In the genomic region with DNA sequence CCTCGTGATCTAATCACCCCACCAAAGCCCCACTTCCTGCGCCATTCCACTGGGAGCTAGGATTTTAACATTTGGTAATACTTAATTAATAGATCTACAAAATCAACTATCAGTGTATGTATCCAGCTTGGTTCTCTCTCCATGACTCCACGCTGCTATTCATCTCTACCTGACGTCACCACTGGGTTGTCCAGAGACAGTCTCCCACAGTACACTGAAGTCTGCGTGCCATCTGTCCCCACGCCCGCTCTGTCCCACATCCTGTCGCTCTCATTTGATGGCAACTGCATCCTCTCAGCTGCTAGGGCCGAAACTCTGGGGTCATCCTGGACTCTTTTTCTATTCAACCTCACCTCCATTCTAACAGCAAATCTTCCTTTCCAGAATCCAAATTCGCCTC, we compare ENCODE assay signal across 19 cellular contexts. TPM values are rescaled to one million over a fixed set of nuclear protein-coding genes. Genes with fewer than 3 reads are reported as not detected.
DNase-seq lines count a peak whose midpoint lies in the region; ATAC-seq, FAIRE-seq and TF ChIP-seq lines count a peak whose summit lies in the region.
"Had no signal": no experiment of that assay in that cellular context is flagged by ENCODE, and none has a peak within 500 bp of the region (broad histone marks: within the 10 kb centered on the region; RNA-seq: fewer than 3 reads in every experiment).

No MANE protein-coding gene starts in this region.

- peaks cover 6% of the 10 kb centered on the region for H3K9me3 Mint-ChIP-seq in progenitor cell of endocrine pancreas (ENCODE audit: low read depth)
- H3K9me3 Mint-ChIP-seq in stimulated activated naive B cell treated with anti-CD40 and anti-IgM and Interleukin-4, amounts not matched to agents 10 μg/mL and 1 μg/mL and 100 μg/mL, for 72 hours, result no peaks in the 10 kb centered on the region
- peaks cover 6% of the 10 kb centered on the region for H3K9me3 Mint-ChIP-seq in activated naive CD4-positive, alpha-beta T cell treated with anti-CD3 and anti-CD28 coated beads for 36 hours

- peak overlapping the region; percentile 65 for H3K27ac Mint-ChIP-seq in progenitor cell of endocrine pancreas
- peak overlapping the region; percentile 82 for H3K27ac Mint-ChIP-seq in stimulated activated naive B cell treated with anti-CD40 and anti-IgM and Interleukin-4, amounts not matched to agents 10 μg/mL and 1 μg/mL and 100 μg/mL, for 72 hours
- H3K27ac Mint-ChIP-seq in activated naive CD4-positive, alpha-beta T cell treated with anti-CD3 and anti-CD28 coated beads for 36 hours, result no peak overlapping the region

- ATAC-seq in stimulated activated naive B cell treated with anti-CD40 and anti-IgM and Interleukin-4, amounts not matched to agents 10 μg/mL and 1 μg/mL and 100 μg/mL, for 72 hours (replicated peaks), result no peak

- no peak overlapping the region for H3K27ac ChIP-seq in H1 (ENCODE audit: low read depth, low read length)

- no peak overlapping the region for H2AFZ ChIP-seq in H1 (ENCODE audit: low read length)

- H3K4ac ChIP-seq in H1 (replicated peaks; ENCODE audit: insufficient read length, low read depth, low read length), result no peak overlapping the region

- H3K9me3 ChIP-seq in H1 (ENCODE audit: insufficient read depth in 2 of 2, low read depth in 1 of 2, low read length in 1 of 2), result no peaks in the 10 kb centered on the region

- H3K4me1 Mint-ChIP-seq in progenitor cell of endocrine pancreas (ENCODE audit: low read depth), result no peaks in the 10 kb centered on the region
- H3K4me1 Mint-ChIP-seq in stimulated activated naive B cell treated with anti-CD40 and anti-IgM and Interleukin-4, amounts not matched to agents 10 μg/mL and 1 μg/mL and 100 μg/mL, for 72 hours, result peaks cover 50 to 90% of the 10 kb centered on the region in 2 donors
- peaks cover 2% of the 10 kb centered on the region for H3K4me1 Mint-ChIP-seq in activated naive CD4-positive, alpha-beta T cell treated with anti-CD3 and anti-CD28 coated beads for 36 hours (ENCODE audit: low read depth)

- H3K4me1 ChIP-seq in H1 (replicated peaks in 1 of 4; ENCODE audit: control insufficient read depth in 3 of 4, insufficient read depth in 4 of 4, low read length in 3 of 4), result peaks cover 0 to 4% (median under 1%) of the 10 kb centered on the region in 4 experiments; a peak in 1 of 7 replicates

- TF ChIP-seq RAD21 in H1 (IDR thresholded peaks at IDR 0.05 in 1 of 2, conservative IDR thresholded peaks at IDR 0.05 in 1 of 2; ENCODE audit: low read depth in 2 of 2, low read length in 2 of 2), result no peak

- H4K20me1 ChIP-seq in H1 (replicated peaks in 1 of 2; ENCODE audit: control insufficient read depth in 1 of 2, insufficient read depth in 2 of 2, low read length in 2 of 2), result no peaks in the 10 kb centered on the region

- intact Hi-C loops in activated naive CD4-positive, alpha-beta T cell treated with anti-CD3 and anti-CD28 coated beads for 36 hours (cut with micrococcal nuclease), result no loop called here

- no peak overlapping the region for H2BK15ac ChIP-seq in H1 (ENCODE audit: low read length)

- no peak overlapping the region for H2BK120ac ChIP-seq in H1 (replicated peaks; ENCODE audit: low read depth, low read length)

- no peak overlapping the region for H3K9ac ChIP-seq in H1 (replicated peaks in 1 of 4; ENCODE audit: extremely low read depth in 1 of 4, low read depth in 3 of 4, low read length in 3 of 4)

- H3K4me3 Mint-ChIP-seq in progenitor cell of endocrine pancreas (ENCODE audit: low read depth), result no peak overlapping the region
- no peak overlapping the region for H3K4me3 Mint-ChIP-seq in stimulated activated naive B cell treated with anti-CD40 and anti-IgM and Interleukin-4, amounts not matched to agents 10 μg/mL and 1 μg/mL and 100 μg/mL, for 72 hours
- H3K4me3 Mint-ChIP-seq in activated naive CD4-positive, alpha-beta T cell treated with anti-CD3 and anti-CD28 coated beads for 36 hours, result no peak overlapping the region
- H3K4me3 Mint-ChIP-seq: CD4-positive, alpha-beta memory T cell had no signal

- H3K27me3 ChIP-seq in H1 (replicated peaks in 1 of 4; ENCODE audit: control insufficient read depth in 3 of 4, extremely low read depth in 1 of 4, insufficient read depth in 3 of 4, low read length in 3 of 4), result no peaks in the 10 kb centered on the region

- H4K5ac ChIP-seq in H1 (ENCODE audit: insufficient read length, low read depth, low read length), result no peak overlapping the region

- no peaks in the 10 kb centered on the region for H3K36me3 Mint-ChIP-seq in progenitor cell of endocrine pancreas (ENCODE audit: insufficient read depth)
- H3K36me3 Mint-ChIP-seq in stimulated activated naive B cell treated with anti-CD40 and anti-IgM and Interleukin-4, amounts not matched to agents 10 μg/mL and 1 μg/mL and 100 μg/mL, for 72 hours, result peaks cover 67 to 80% of the 10 kb centered on the region in 2 donors
- H3K36me3 Mint-ChIP-seq in activated naive CD4-positive, alpha-beta T cell treated with anti-CD3 and anti-CD28 coated beads for 36 hours (ENCODE audit: low read depth), result peaks cover 3% of the 10 kb centered on the region

- H3K18ac ChIP-seq in H1 (ENCODE audit: extremely low read depth, low read length), result no peak overlapping the region

- H2AK5ac ChIP-seq in H1 (ENCODE audit: low read depth, low read length), result 0 out of 2 replicates have a peak overlapping the region, but pooled peaks have one; percentile 40

- TF ChIP-seq POLR2A in H1 (IDR thresholded peaks at IDR 0.05; ENCODE audit: control extremely low read depth in 1 of 2, low read depth in 2 of 2, low read length in 2 of 2), result no peak

- TF ChIP-seq CTCF in H1 (IDR thresholded peaks at IDR 0.05; ENCODE audit: control extremely low read depth in 1 of 3, insufficient read depth in 1 of 3, low read depth in 1 of 3, low read length in 3 of 3), result no peak
- no peak for TF ChIP-seq CTCF in progenitor cell of endocrine pancreas (IDR thresholded peaks at IDR 0.05; ENCODE audit: unreplicated experiment)

- 81% methylated on average over 10 of the region's 10 CpGs; no CpG with 5 or more reads in 1 of the 2 experiments for WGBS in H1 (ENCODE audit: extremely low coverage in 1 of 2, insufficient coverage in 1 of 2, insufficient read length in 1 of 2, insufficient replicate concordance in 2 of 2, low coverage in 1 of 2, low lambda C conversion rate in 2 of 2, missing lambda C conversion rate in 1 of 2), 2 experiments

- no peaks in the 10 kb centered on the region for H3K36me3 ChIP-seq in H1 (ENCODE audit: control insufficient read depth in 2 of 4, insufficient read depth in 4 of 4, low read length in 3 of 4)

- H3K23ac ChIP-seq in H1 (ENCODE audit: insufficient read length), result no peak overlapping the region

- no peak overlapping the region for H4K91ac ChIP-seq in H1 (replicated peaks; ENCODE audit: insufficient read length, low read length)

- H3K4me3 ChIP-seq in H1 (ENCODE audit: extremely low read depth in 1 of 4, insufficient read depth in 2 of 4, low read depth in 3 of 4, low read length in 4 of 4), result no peak overlapping the region

- DNase-seq in H1 (ENCODE audit: low read depth in 1 of 2, low spot score in 2 of 2), result no peak
- DNase-seq in mesenteric fat pad (ENCODE audit: low spot score), result peak; percentile 49
- no peak for DNase-seq in progenitor cell of endocrine pancreas (ENCODE audit: low spot score, unreplicated experiment)
- DNase-seq in stimulated activated naive B cell treated with anti-CD40 and anti-IgM and Interleukin-4, amounts not matched to agents 10 μg/mL and 1 μg/mL and 100 μg/mL, for 72 hours, result no peak
- no peak for DNase-seq in activated effector memory CD4-positive, alpha-beta T cell treated with Interleukin-2 at 50 U/mL for 16 hours
- no peak for DNase-seq in activated naive CD4-positive, alpha-beta T cell treated with anti-CD3 and anti-CD28 coated beads for 36 hours
- no peak for DNase-seq in inferior parietal cortex (ENCODE audit: extremely low spot score)
- DNase-seq: C1 segment of cervical spinal cord; Calu3; CD4-positive, alpha-beta memory T cell; COR-L47; DMS53; DMS79 treated with DMSO at 0.1 percent for 48 hours; GF-D8; GOT3; H7; HCEC 1CT had no signal

- H4K8ac ChIP-seq in H1 (ENCODE audit: extremely low read depth, insufficient read depth, low read length), result no peak overlapping the region

- no peak overlapping the region for H3K56ac ChIP-seq in H1 (replicated peaks; ENCODE audit: insufficient read length, low read depth, low read length)

- no peak overlapping the region for H3K4me2 ChIP-seq in H1 (ENCODE audit: insufficient read depth in 1 of 2, low read depth in 2 of 2, low read length in 2 of 2)

- POLR2A ChIA-PET in H1 (lab: Charles Lee; ENCODE audit: partially characterized antibody), result no interaction called here

- no peaks in the 10 kb centered on the region for H3K79me2 ChIP-seq in H1 (ENCODE audit: control insufficient read depth in 1 of 2, insufficient read depth in 2 of 2, low read length in 2 of 2)

- no peak overlapping the region for H2BK5ac ChIP-seq in H1 (ENCODE audit: low read depth, low read length)

- no peak overlapping the region for H2BK12ac ChIP-seq in H1 (ENCODE audit: low read depth, low read length)

- H3K14ac ChIP-seq in H1 (ENCODE audit: insufficient read length), result no peak overlapping the region

- H3K23me2 ChIP-seq in H1 (ENCODE audit: low read depth, low read length), result no peaks in the 10 kb centered on the region; the same call in 1 of the 2 replicates

- TF ChIP-seq EP300 in H1 (IDR thresholded peaks at IDR 0.05; ENCODE audit: borderline replicate concordance in 1 of 2, low read depth in 2 of 2, low read length in 2 of 2), result no peak

- no peak overlapping the region for H2BK20ac ChIP-seq in H1 (ENCODE audit: low read length)

- CTCF ChIA-PET in H1 (lab: Charles Lee; ENCODE audit: partially characterized antibody), result interaction anchor here (0.8 to 6.2 kb wide), 6 partner anchors 9 to 165 kb away, joined by 3 to 47 read pairs (median 6); no protein-coding TSS in a partner anchor
- CTCF ChIA-PET in activated naive CD4-positive, alpha-beta T cell treated with anti-CD3 and anti-CD28 coated beads for 36 hours (lab: Charles Lee), result interaction anchor here (1.3 to 1.9 kb wide), 2 partner anchors 11 to 85 kb away, joined by 3 to 11 read pairs; no protein-coding TSS in a partner anchor

- peaks cover 4% of the 10 kb centered on the region for H3K27me3 Mint-ChIP-seq in progenitor cell of endocrine pancreas
- no peaks in the 10 kb centered on the region for H3K27me3 Mint-ChIP-seq in stimulated activated naive B cell treated with anti-CD40 and anti-IgM and Interleukin-4, amounts not matched to agents 10 μg/mL and 1 μg/mL and 100 μg/mL, for 72 hours
- H3K27me3 Mint-ChIP-seq in activated naive CD4-positive, alpha-beta T cell treated with anti-CD3 and anti-CD28 coated beads for 36 hours (ENCODE audit: low read depth), result no peaks in the 10 kb centered on the region
- H3K27me3 Mint-ChIP-seq: CD4-positive, alpha-beta memory T cell had no signal

- H3K79me1 ChIP-seq in H1 (ENCODE audit: low read depth, low read length), result no peaks in the 10 kb centered on the region

- no peak for FAIRE-seq in H1 (lab: Jason Lieb, UNC)
- FAIRE-seq: GM12891, GM18507 had no signal

RNA-seq across cellular contexts. Expression of gene ANKRD33B, which starts 53.2 kb away (rescaled TPM):
- 20.5 and 20.6 TPM in 2 replicates for total RNA-seq in H1 (2021; fragmentation: NEBNext Ultra II Directional; extraction: Animal tissue kit (Norgen Biotek cat#: 25700))
- 6.9 and 7.1 TPM in 2 replicates for polyA plus RNA-seq in H1 (2011; rRNA removed)
- 5.4 TPM for polyA plus RNA-seq in H1 (2011; cell fraction: cytosol; rRNA removed)
- polyA plus RNA-seq in H1 (2011; cell fraction: nucleus; rRNA removed), result 10.9 TPM
- polyA plus RNA-seq in H1 (2012, experiment 1 of 2), result 8.6 to 11.9 TPM (median 11.1 TPM) in 4 replicates
- 2.7 TPM for polyA plus RNA-seq in H1 (2012, experiment 2 of 2)
- polyA plus RNA-seq in H1 (2013, experiment 1 of 2), result 6.4 TPM
- polyA plus RNA-seq in H1 (2013, experiment 2 of 2), result 6.4 TPM
- 25.2 and 26.2 TPM in 2 replicates for polyA minus RNA-seq in H1 (2011; rRNA and poly(A)+ RNA removed)
- polyA minus RNA-seq in H1 (2011; cell fraction: cytosol; rRNA and poly(A)+ RNA removed), result 16.0 TPM
- 15.9 TPM for polyA minus RNA-seq in H1 (2011; cell fraction: nucleus; rRNA and poly(A)+ RNA removed)
- 5.7 TPM for total RNA-seq in mesenteric fat pad
- 2.1 and 3.3 TPM in 2 replicates for total RNA-seq in progenitor cell of endocrine pancreas
- total RNA-seq in activated naive CD4-positive, alpha-beta T cell treated with anti-CD3 and anti-CD28 coated beads for 36 hours, result 1 to 10 TPM; 1.9 to 2.5 TPM
